ENCODE assay signal across 9 cellular contexts in genomic region chr11:67054851-67055523, GRCh38. TPM values are rescaled to one million over a fixed set of nuclear protein-coding genes. Genes with fewer than 3 reads are reported as not detected.
DNase-seq lines count a peak whose midpoint lies in the region; ATAC-seq and TF ChIP-seq lines count a peak whose summit lies in the region.
"Had no signal": no experiment of that assay in that cellular context is flagged by ENCODE, and none has a peak within 500 bp of the region (broad histone marks: within the 10 kb centered on the region; RNA-seq: fewer than 3 reads in every experiment).

No MANE protein-coding gene starts in this region.

- H3K4me1 ChIP-seq in PC-9 (replicated peaks; ENCODE audit: insufficient read depth), result peaks cover 53% of the 10 kb centered on the region

- peak overlapping the region; percentile 74 for H3K27ac ChIP-seq in PC-9
- H3K27ac ChIP-seq: neutrophil had no signal

- H3K27ac Mint-ChIP-seq in progenitor cell of endocrine pancreas (peak overlapping the region; percentile 73), nephron progenitor cell (no peak overlapping the region), CD14-positive monocyte (peak overlapping the region in 1 of 7 donors; percentile 25)

- no peak for TF ChIP-seq POLR2A in erythroblast (IDR thresholded peaks at IDR 0.05; ENCODE audit: low read length)

- no peaks in the 10 kb centered on the region for H3K27me3 ChIP-seq in PC-9 (ENCODE audit: insufficient read depth, low read depth)

- no TSS peak for BruUV-seq in PC-9 (replicated peaks; lab: Mats Ljungman, UMichigan)

- intact Hi-C loops in PC-9 (cut with micrococcal nuclease; ENCODE audit: unreplicated experiment) (loop anchor here (1.0 to 10.0 kb wide), 11 partner anchors 24 to 454 kb away; partner anchors contain the start of genes CDK2AP2, KDM2A, PC and RCE1), CD14-positive monocyte (cut with micrococcal nuclease) (no loop called here)

- H3K79me2 ChIP-seq in PC-9 (ENCODE audit: low read depth), result peaks cover 35% of the 10 kb centered on the region

- H2AFZ ChIP-seq in PC-9, result no peak overlapping the region

- TF ChIP-seq CTCF in PC-9 (conservative IDR thresholded peaks at IDR 0.05), result no peak
- TF ChIP-seq CTCF in progenitor cell of endocrine pancreas (IDR thresholded peaks at IDR 0.05; ENCODE audit: unreplicated experiment), result no peak
- TF ChIP-seq CTCF in nephron progenitor cell (IDR thresholded peaks at IDR 0.05), result no peak
- TF ChIP-seq CTCF in CD14-positive monocyte (IDR thresholded peaks at IDR 0.05), result no peak

- peak overlapping the region; percentile 82 for H3K4me3 ChIP-seq in PC-9

- H3K27me3 Mint-ChIP-seq in progenitor cell of endocrine pancreas (no peaks in the 10 kb centered on the region), nephron progenitor cell (ENCODE audit: low read depth, poor library complexity) (peaks cover 25% of the 10 kb centered on the region), CD14-positive monocyte (ENCODE audit: low read depth in 3 of 3) (peaks cover 35 to 55% (median 43%) of the 10 kb centered on the region in 3 donors)

- no peaks in the 10 kb centered on the region for H3K36me3 Mint-ChIP-seq in progenitor cell of endocrine pancreas (ENCODE audit: insufficient read depth)
- no peaks in the 10 kb centered on the region for H3K36me3 Mint-ChIP-seq in nephron progenitor cell (ENCODE audit: low read depth)
- no peaks in the 10 kb centered on the region for H3K36me3 Mint-ChIP-seq in CD14-positive monocyte

- CTCF ChIA-PET in PC-9 (lab: Charles Lee), result interaction anchor here (0.5 to 2.5 kb wide), 10 partner anchors 26 to 382 kb away, joined by 3 to 19 read pairs (median 4); no protein-coding TSS in a partner anchor

- H3K4me3 Mint-ChIP-seq in progenitor cell of endocrine pancreas (ENCODE audit: low read depth) (peak overlapping the region; percentile 63), nephron progenitor cell (no peak overlapping the region), CD14-positive monocyte (no peak overlapping the region)

- H3K36me3 ChIP-seq in PC-9 (ENCODE audit: low read depth), result no peaks in the 10 kb centered on the region
- H3K36me3 ChIP-seq: neutrophil had no signal

- DNase-seq in stimulated activated naive CD4-positive, alpha-beta T cell treated with Interleukin-2 at 50 U/mL for 16 hours (lab: John Stamatoyannopoulos, UW), result peak; percentile 29
- no peak for DNase-seq in stimulated activated naive CD4-positive, alpha-beta T cell (lab: John Stamatoyannopoulos, UW)
- DNase-seq in PC-9 (peak; percentile 98 to 99), erythroblast (lab: John Stamatoyannopoulos, UW) (peak; percentile 81 to 88), progenitor cell of endocrine pancreas (ENCODE audit: low spot score, unreplicated experiment) (no peak), nephron progenitor cell (no peak), CD14-positive monocyte (ENCODE audit: low spot score) (no peak)

- H3K9me3 ChIP-seq in PC-9 (ENCODE audit: insufficient read depth, low read depth), result no peaks in the 10 kb centered on the region
- H3K9me3 ChIP-seq: neutrophil had no signal

- no peaks in the 10 kb centered on the region for H3K9me3 Mint-ChIP-seq in progenitor cell of endocrine pancreas (ENCODE audit: low read depth)
- no peaks in the 10 kb centered on the region for H3K9me3 Mint-ChIP-seq in nephron progenitor cell
- H3K9me3 Mint-ChIP-seq in CD14-positive monocyte, result peaks cover 0 to 7% (median 0%) of the 10 kb centered on the region in 7 donors

- H3K4me1 Mint-ChIP-seq in progenitor cell of endocrine pancreas (ENCODE audit: low read depth) (peaks cover 25% of the 10 kb centered on the region), nephron progenitor cell (peaks cover 29% of the 10 kb centered on the region), CD14-positive monocyte (peaks cover 7% of the 10 kb centered on the region)

- H3K9me2 ChIP-seq in PC-9 (ENCODE audit: insufficient read depth), result no peaks in the 10 kb centered on the region

- no peaks in the 10 kb centered on the region for H4K20me1 ChIP-seq in PC-9 (ENCODE audit: insufficient read depth)

- peaks cover 34% of the 10 kb centered on the region for H3F3A ChIP-seq in PC-9 (ENCODE audit: insufficient read depth, low read depth)

- ATAC-seq in HG03520 (IDR thresholded peaks at IDR 0.05; ENCODE audit: unreplicated experiment), result no peak

- peak overlapping the region; percentile 99 for H3K4me2 ChIP-seq in PC-9

- POLR2A ChIA-PET in PC-9 (lab: Charles Lee; ENCODE audit: unreplicated experiment), result interaction anchor here (0.5 to 0.8 kb wide), 13 partner anchors 31 to 1835 kb away, joined by 3 to 19 read pairs (median 4); partner anchors contain the start of genes ANKRD13D, KDM2A, POLD4 and SYT12

RNA-seq across cellular contexts. Expression of gene RHOD, which starts 1.7 kb away (rescaled TPM):
- total RNA-seq in PC-9 (2021) (127 and 156 TPM in 2 replicates), progenitor cell of endocrine pancreas (16.4 and 20.6 TPM in 2 replicates)
- polyA plus RNA-seq in CD14-positive monocyte, result not detected

RNA-seq across cellular contexts. Expression of gene SYT12, which starts 32.1 kb away (rescaled TPM):
- 11.1 and 12.3 TPM in 2 replicates for total RNA-seq in PC-9 (2021)
- 0.20 and 0.22 TPM in 2 replicates for total RNA-seq in progenitor cell of endocrine pancreas
- polyA plus RNA-seq in CD14-positive monocyte, result not detected

Comparison
In these comparisons a context has a peak if more than half of its experiments do, and no peak if none do; other contexts are left out.
1. DNase-seq: peak in stimulated activated naive CD4-positive, alpha-beta T cell treated with Interleukin-2 at 50 U/mL for 16 hours (single experiment), PC-9 (2 of 2) and erythroblast (2 of 2); none in stimulated activated naive CD4-positive, alpha-beta T cell (0 of 6), progenitor cell of endocrine pancreas (single experiment), nephron progenitor cell (single experiment) and CD14-positive monocyte (single experiment).